ENCODE assay signal across 8 cellular contexts in the genomic region with DNA sequence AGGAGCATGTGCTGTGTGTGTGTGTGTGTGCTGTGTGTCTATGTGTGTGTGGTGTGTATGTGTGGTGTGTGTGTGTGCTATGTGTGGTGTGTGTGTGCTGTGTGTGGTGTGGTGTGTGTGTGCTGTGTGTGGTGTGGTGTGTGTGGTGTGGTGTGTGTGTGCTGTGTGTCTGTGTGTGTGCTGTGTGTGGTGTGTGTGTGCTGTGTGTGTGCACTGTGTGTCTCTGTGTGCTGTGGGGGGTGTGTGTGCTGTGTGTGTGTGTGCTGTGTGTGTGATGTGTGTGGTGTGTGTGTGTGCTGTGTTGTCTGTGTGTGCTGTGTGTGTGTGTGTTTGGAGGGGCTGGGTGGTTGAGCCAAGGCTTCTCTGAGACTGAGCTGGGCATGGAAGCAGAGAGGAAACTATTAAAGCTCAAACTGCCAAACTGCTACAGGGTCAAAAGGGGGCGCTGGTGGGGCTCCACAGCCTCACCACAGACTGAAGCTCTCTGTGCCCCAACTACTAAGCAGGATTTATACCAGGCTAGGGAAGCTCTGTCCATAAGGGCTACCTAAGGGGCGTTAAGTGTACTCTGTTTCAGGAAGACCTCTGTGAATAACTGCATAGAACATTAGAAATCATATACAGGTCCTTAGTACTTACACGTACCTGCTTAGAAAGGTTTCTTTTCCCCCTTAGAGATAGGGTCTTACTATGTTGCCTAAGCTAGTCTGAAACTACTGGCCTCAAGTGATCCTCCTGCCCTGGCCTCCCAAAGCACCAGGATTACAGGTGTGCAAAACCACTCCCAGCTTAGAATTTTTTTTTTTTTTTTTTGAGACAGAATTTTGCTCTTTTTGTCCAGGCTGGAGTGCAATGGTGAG. TPM values are rescaled to one million over a fixed set of nuclear protein-coding genes. Genes with fewer than 3 reads are reported as not detected.
DNase-seq lines count a peak whose midpoint lies in the region; ATAC-seq lines count a peak whose summit lies in the region.

No MANE protein-coding gene starts in this region.

- no peaks in the 10 kb centered on the region for H3K27me3 Mint-ChIP-seq in activated CD4-positive, alpha-beta memory T cell treated with anti-CD3 and anti-CD28 coated beads, Interleukin-2, amount 10 ng/mL, durations not matched to agents 7 days and 5 days
- no peaks in the 10 kb centered on the region for H3K27me3 Mint-ChIP-seq in naive B cell

- no peaks in the 10 kb centered on the region for H3K27me3 ChIP-seq in effector memory CD4-positive, alpha-beta T cell (replicated peaks; ENCODE audit: control insufficient read depth, insufficient read depth, low read length, poor library complexity, severe bottlenecking)

- CTCF ChIA-PET in activated CD4-positive, alpha-beta memory T cell treated with anti-CD3 and anti-CD28 coated beads, Interleukin-2, amount 10 ng/mL, durations not matched to agents 7 days and 5 days (lab: Charles Lee): interaction anchor here (0.8 to 3.0 kb wide), 43 partner anchors 8 to 310 kb away, joined by 3 to 45 read pairs (median 6); partner anchors contain the start of genes DNAJC7, GHDC, STAT5A and STAT5B

- H3K4me1 Mint-ChIP-seq in activated CD4-positive, alpha-beta memory T cell treated with anti-CD3 and anti-CD28 coated beads, Interleukin-2, amount 10 ng/mL, durations not matched to agents 7 days and 5 days: no peaks in the 10 kb centered on the region
- peaks cover 5 to 10% (median 8%) of the 10 kb centered on the region in 3 donors for H3K4me1 Mint-ChIP-seq in naive B cell

- POLR2A ChIA-PET in activated CD4-positive, alpha-beta memory T cell treated with anti-CD3 and anti-CD28 coated beads, Interleukin-2, amount 10 ng/mL, durations not matched to agents 7 days and 5 days (lab: Charles Lee): interaction anchor here (0.7 to 2.5 kb wide), 14 partner anchors 27 to 356 kb away, joined by 3 to 30 read pairs (median 6); partner anchors contain the start of genes GHDC, PSMC3IP, STAT5A and STAT5B

- H3K27ac ChIP-seq in effector memory CD4-positive, alpha-beta T cell (ENCODE audit: insufficient read depth, low read length, poor library complexity, severe bottlenecking): no peak overlapping the region
- no peak overlapping the region for H3K27ac ChIP-seq in substantia nigra (ENCODE audit: low read depth, low read length, poor library complexity, severe bottlenecking)

- H3K4me1 ChIP-seq in effector memory CD4-positive, alpha-beta T cell (ENCODE audit: control insufficient read depth, insufficient read depth, low read length, poor library complexity, severe bottlenecking): peaks cover 5% of the 10 kb centered on the region

- ATAC-seq in naive B cell (ENCODE audit: low read depth in 2 of 2) (peak; percentile 67 to 80), HG02678 (IDR thresholded peaks at IDR 0.05; ENCODE audit: unreplicated experiment) (no peak)

- H3K4me3 ChIP-seq in effector memory CD4-positive, alpha-beta T cell (ENCODE audit: insufficient read depth, low read depth, low read length, poor library complexity, severe bottlenecking): no peak overlapping the region

- DNase-seq in activated gamma-delta T cell treated with Interleukin-2 at 50 U/mL for 16 hours (peak; percentile 48), activated gamma-delta T cell (lab: John Stamatoyannopoulos, UW) (no peak), NCI-H774 (lab: John Stamatoyannopoulos, UW) (peak; percentile 39), naive B cell (peak; percentile 24), substantia nigra (lab: John Stamatoyannopoulos, UW) (peak in 25 of 49 donors; percentile 4 to 43 (median 16))
- DNase-seq in activated CD4-positive, alpha-beta memory T cell treated with anti-CD3 and anti-CD28 coated beads, Interleukin-2, amount 10 ng/mL, durations not matched to agents 7 days and 5 days: peak; percentile 64
- DNase-seq in effector memory CD4-positive, alpha-beta T cell: peak; percentile 16 to 28 (median 21)

- H3K36me3 Mint-ChIP-seq in activated CD4-positive, alpha-beta memory T cell treated with anti-CD3 and anti-CD28 coated beads, Interleukin-2, amount 10 ng/mL, durations not matched to agents 7 days and 5 days (ENCODE audit: low read depth): peaks cover 53% of the 10 kb centered on the region
- H3K36me3 Mint-ChIP-seq in naive B cell: peaks cover 8 to 21% of the 10 kb centered on the region in 2 donors

- H3K4me3 Mint-ChIP-seq in activated CD4-positive, alpha-beta memory T cell treated with anti-CD3 and anti-CD28 coated beads, Interleukin-2, amount 10 ng/mL, durations not matched to agents 7 days and 5 days: no peak overlapping the region
- no peak overlapping the region for H3K4me3 Mint-ChIP-seq in naive B cell

- H3K9me3 ChIP-seq in effector memory CD4-positive, alpha-beta T cell (ENCODE audit: control insufficient read depth, low read length): no peaks in the 10 kb centered on the region

- no peaks in the 10 kb centered on the region for H3K9me3 Mint-ChIP-seq in activated CD4-positive, alpha-beta memory T cell treated with anti-CD3 and anti-CD28 coated beads, Interleukin-2, amount 10 ng/mL, durations not matched to agents 7 days and 5 days
- H3K9me3 Mint-ChIP-seq in naive B cell: no peaks in the 10 kb centered on the region

- H3K36me3 ChIP-seq in effector memory CD4-positive, alpha-beta T cell (ENCODE audit: control insufficient read depth, insufficient read depth, low read length): peaks cover 53% of the 10 kb centered on the region

- peak overlapping the region; percentile 37 for H3K27ac Mint-ChIP-seq in activated CD4-positive, alpha-beta memory T cell treated with anti-CD3 and anti-CD28 coated beads, Interleukin-2, amount 10 ng/mL, durations not matched to agents 7 days and 5 days
- peak overlapping the region in 5 of 6 donors; percentile 4 to 93 (median 55) for H3K27ac Mint-ChIP-seq in naive B cell

RNA-seq across cellular contexts. Expression of gene GHDC, which starts 27.8 kb away (rescaled TPM):
- total RNA-seq in activated CD4-positive, alpha-beta memory T cell treated with anti-CD3 and anti-CD28 coated beads, Interleukin-2, amount 10 ng/mL, durations not matched to agents 7 days and 5 days: 10 to 100 TPM; 17.3 to 19.1 TPM
- 10 to 100 TPM; 21.9 to 32.7 (median 26.2) TPM for polyA plus RNA-seq in naive B cell (ENCODE audit: low read depth in 6 of 6)

RNA-seq across cellular contexts. Expression of gene HCRT, which starts 36.9 kb away (rescaled TPM):
- not detected for total RNA-seq in activated CD4-positive, alpha-beta memory T cell treated with anti-CD3 and anti-CD28 coated beads, Interleukin-2, amount 10 ng/mL, durations not matched to agents 7 days and 5 days
- polyA plus RNA-seq in naive B cell (ENCODE audit: low read depth in 6 of 6): not detected

RNA-seq across cellular contexts. Expression of gene KCNH4, which starts 41.2 kb away (rescaled TPM):
- under 1 TPM; 0.05 to 0.08 TPM for total RNA-seq in activated CD4-positive, alpha-beta memory T cell treated with anti-CD3 and anti-CD28 coated beads, Interleukin-2, amount 10 ng/mL, durations not matched to agents 7 days and 5 days
- polyA plus RNA-seq in naive B cell (ENCODE audit: low read depth in 6 of 6): under 1 TPM in 4 of 6 donors, not detected in 2; 0.09 to 0.17 (median 0.12) TPM

RNA-seq across cellular contexts. Expression of gene STAT5B, which starts 54.1 kb away (rescaled TPM):
- total RNA-seq in activated CD4-positive, alpha-beta memory T cell treated with anti-CD3 and anti-CD28 coated beads, Interleukin-2, amount 10 ng/mL, durations not matched to agents 7 days and 5 days: 100 to 1,000 TPM; 163 to 171 TPM
- 10 to 100 TPM; 22.8 to 52.6 (median 42.6) TPM for polyA plus RNA-seq in naive B cell (ENCODE audit: low read depth in 6 of 6)
